ENCODE assay signal across 25 cellular contexts in the genomic region with DNA sequence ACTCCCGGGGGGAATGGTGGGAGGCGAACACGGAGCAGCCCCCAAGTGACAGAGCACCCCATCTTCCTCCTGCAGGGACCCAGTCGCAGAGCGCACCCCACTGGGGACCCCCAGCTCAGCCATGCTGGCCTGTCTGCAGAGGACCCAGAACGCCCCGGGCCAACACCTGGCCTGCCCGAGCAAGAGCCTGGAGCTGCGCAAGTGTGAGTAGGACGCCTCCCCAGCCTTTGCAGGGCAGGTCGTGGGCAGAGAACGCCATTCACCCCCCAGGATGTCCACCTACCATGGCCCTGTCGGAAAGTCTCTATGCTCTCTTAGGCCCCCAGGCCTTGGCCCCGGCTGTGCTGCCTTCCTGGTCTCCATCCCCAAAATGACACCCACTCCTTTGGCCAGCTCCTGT. TPM values are rescaled to one million over a fixed set of nuclear protein-coding genes. Genes with fewer than 3 reads are reported as not detected.
DNase-seq lines count a peak whose midpoint lies in the region; ATAC-seq and TF ChIP-seq lines count a peak whose summit lies in the region.
"Had no signal": no experiment of that assay in that cellular context is flagged by ENCODE, and none has a peak within 500 bp of the region (broad histone marks: within the 10 kb centered on the region; RNA-seq: fewer than 3 reads in every experiment).

No MANE protein-coding gene starts in this region.

- no peaks in the 10 kb centered on the region for H3K27me3 Mint-ChIP-seq in MCF 10A (ENCODE audit: insufficient read depth, unreplicated experiment)
- H3K27me3 Mint-ChIP-seq: brain had no signal

- POLR2A ChIA-PET in SK-N-SH (lab: Yijun Ruan, JAX): interaction anchor here (0.9 to 1.2 kb wide), 2 partner anchors 10 to 139 kb away, joined by 3 read pairs; no protein-coding TSS in a partner anchor
- POLR2A ChIA-PET in MCF 10A (lab: Yijun Ruan, JAX): no interaction called here

- no peaks in the 10 kb centered on the region for H3K9me3 ChIP-seq in SK-N-SH
- H3K9me3 ChIP-seq: prostate gland, tibial nerve had no signal

- no peak for ATAC-seq in SK-N-SH treated with all-trans-retinoic acid at 6 μM for 48 hours
- no peak for ATAC-seq in sciatic nerve
- ATAC-seq in HG02840 (IDR thresholded peaks at IDR 0.05; ENCODE audit: low FRiP score, unreplicated experiment): no peak
- ATAC-seq: activated T-cell treated with anti-CD3 and anti-CD28 coated beads, Interleukin-2, amount 50 U/mL, for 72 hours; stimulated activated naive CD8-positive, alpha-beta T cell treated with anti-CD3 and anti-CD28 coated beads, Interleukin-15, Interleukin-2, amounts not matched to agents 100 U/mL and 50 U/mL, for 24 hours had no signal

- H3K4me1 ChIP-seq in SK-N-SH (ENCODE audit: control insufficient read depth in 1 of 2, insufficient read depth in 2 of 2, low read depth in 1 of 2, low read length in 1 of 2): peaks cover 0 to 73% of the 10 kb centered on the region in 2 experiments; a peak in 2 of 4 replicates
- H3K4me1 ChIP-seq: prostate gland had no signal

- H3F3A ChIP-seq in SK-N-SH (replicated peaks; ENCODE audit: insufficient read depth): peaks cover 3% of the 10 kb centered on the region

- no peaks in the 10 kb centered on the region for H3K36me3 ChIP-seq in SK-N-SH (replicated peaks in 1 of 2; ENCODE audit: control insufficient read depth in 1 of 2, insufficient read depth in 2 of 2, low read length in 1 of 2)
- H3K36me3 ChIP-seq: prostate gland had no signal

- H3K4me1 Mint-ChIP-seq in MCF 10A (ENCODE audit: insufficient read depth, unreplicated experiment): no peaks in the 10 kb centered on the region
- H3K4me1 Mint-ChIP-seq: CD8-positive, alpha-beta memory T cell had no signal

- no peak overlapping the region for H3K4me3 Mint-ChIP-seq in MCF 10A (ENCODE audit: unreplicated experiment)
- H3K4me3 Mint-ChIP-seq: activated T-cell treated with anti-CD3 and anti-CD28 coated beads, Interleukin-2, amount 50 U/mL, for 72 hours; brain; CD8-positive, alpha-beta memory T cell; mesothelial cell of epicardium; nephron had no signal

- no peaks in the 10 kb centered on the region for H4K20me1 ChIP-seq in SK-N-SH (ENCODE audit: insufficient read depth)

- peak overlapping the region in 1 of 2 experiments; percentile 74; a peak in 2 of 4 replicates for H3K27ac ChIP-seq in SK-N-SH (ENCODE audit: low read depth in 2 of 2, low read length in 1 of 2)
- H3K27ac ChIP-seq in VCaP: 0 out of 2 replicates have a peak overlapping the region, but pooled peaks have one; percentile 37
- H3K27ac ChIP-seq: 22Rv1, prostate gland had no signal

- H3K9me3 Mint-ChIP-seq in MCF 10A (ENCODE audit: unreplicated experiment): no peaks in the 10 kb centered on the region
- H3K9me3 Mint-ChIP-seq: activated T-cell treated with anti-CD3 and anti-CD28 coated beads, Interleukin-2, amount 50 U/mL, for 72 hours; brain; CD8-positive, alpha-beta memory T cell; mesothelial cell of epicardium; nephron had no signal

- H3K4me2 ChIP-seq in SK-N-SH: no peak overlapping the region

- DNase-seq in SK-N-SH (peak; percentile 19), islet precursor cell (peak; percentile 50), sciatic nerve (ENCODE audit: low spot score) (peak; percentile 34), DMS153 treated with DMSO at 0.1 percent for 48 hours (lab: John Stamatoyannopoulos, UW; ENCODE audit: unreplicated experiment) (no peak), MCF 10A (ENCODE audit: unreplicated experiment) (no peak)
- DNase-seq: activated CD4-positive, CD25-positive, alpha-beta regulatory T cell treated with anti-CD3 and anti-CD28 coated beads, Interleukin-2, amount 50 U/mL, for 72 hours; activated T-cell treated with anti-CD3 and anti-CD28 coated beads, Interleukin-2, amount 50 U/mL, for 72 hours; DMS53; GF-D8; H7; NCI-H2081 treated with DMSO at 0.1 percent for 48 hours; NCI-H446; stimulated activated CD4-positive, alpha-beta T cell treated with anti-CD3 and anti-CD28 coated beads, Interleukin-4, amount 100 ng/mL, for 24 hours; T-helper 9 cell had no signal

- intact Hi-C loops in sciatic nerve (cut with DNase I) (no loop called here), MCF 10A (cut with micrococcal nuclease) (no loop called here)

- TF ChIP-seq CTCF in SK-N-SH (IDR thresholded peaks at IDR 0.05) (no peak), VCaP (conservative IDR thresholded peaks at IDR 0.05) (no peak), MCF 10A (IDR thresholded peaks at IDR 0.05; ENCODE audit: unreplicated experiment) (no peak)

- no TSS peak for BruUV-seq in MCF 10A (replicated peaks; lab: Mats Ljungman, UMichigan)

- H3K36me3 Mint-ChIP-seq in MCF 10A (ENCODE audit: insufficient read depth, unreplicated experiment): no peaks in the 10 kb centered on the region
- H3K36me3 Mint-ChIP-seq: CD8-positive, alpha-beta memory T cell; mesothelial cell of epicardium had no signal

- CTCF ChIA-PET in SK-N-SH (lab: Yijun Ruan, JAX): interaction anchor here (0.7 to 2.2 kb wide), 4 partner anchors 16 to 133 kb away, joined by 3 to 6 read pairs (median 4); no protein-coding TSS in a partner anchor
- CTCF ChIA-PET in MCF 10A (lab: Yijun Ruan, JAX): interaction anchor here (0.5 kb wide), 1 partner anchor 98 kb away, joined by 3 read pairs; no protein-coding TSS in a partner anchor

- no peak overlapping the region for H2AFZ ChIP-seq in SK-N-SH (ENCODE audit: low read depth)

- TF ChIP-seq EP300 in SK-N-SH (IDR thresholded peaks at IDR 0.05; ENCODE audit: borderline replicate concordance in 1 of 2, low read depth in 1 of 2, low read length in 1 of 2): no peak

- H3K27ac Mint-ChIP-seq in MCF 10A (ENCODE audit: low read depth, unreplicated experiment): no peak overlapping the region
- H3K27ac Mint-ChIP-seq: activated T-cell treated with anti-CD3 and anti-CD28 coated beads, Interleukin-2, amount 50 U/mL, for 72 hours; CD8-positive, alpha-beta memory T cell; mesothelial cell of epicardium had no signal

- H3K79me2 ChIP-seq in SK-N-SH (ENCODE audit: insufficient read depth): no peaks in the 10 kb centered on the region

- TF ChIP-seq RAD21 in SK-N-SH (IDR thresholded peaks at IDR 0.05; ENCODE audit: low read length): no peak

- H3K4me3 ChIP-seq in SK-N-SH (ENCODE audit: low read depth in 2 of 2, low read length in 1 of 2): no peak overlapping the region
- H3K4me3 ChIP-seq: prostate gland, tibial nerve had no signal

- H3K9ac ChIP-seq in SK-N-SH: no peak overlapping the region

- H3K27me3 ChIP-seq in SK-N-SH (ENCODE audit: insufficient read depth): no peaks in the 10 kb centered on the region
- H3K27me3 ChIP-seq: tibial nerve had no signal

- H3K9me2 ChIP-seq in SK-N-SH: no peaks in the 10 kb centered on the region

- WGBS in SK-N-SH (ENCODE audit: low lambda C conversion rate): 89% methylated on average over 13 of the region's 14 CpGs

TF ChIP-seq in SK-N-SH, 30 proteins besides CTCF, POLR2A, EP300 and RAD21:
- no peak for TF ChIP-seq POLR2AphosphoS5 (IDR thresholded peaks at IDR 0.05; ENCODE audit: low read depth, low read length)
- no peak for TF ChIP-seq EZH2phosphoT487 (IDR thresholded peaks at IDR 0.05; ENCODE audit: borderline replicate concordance, low read depth)
- TF ChIP-seq, protein P1, sequence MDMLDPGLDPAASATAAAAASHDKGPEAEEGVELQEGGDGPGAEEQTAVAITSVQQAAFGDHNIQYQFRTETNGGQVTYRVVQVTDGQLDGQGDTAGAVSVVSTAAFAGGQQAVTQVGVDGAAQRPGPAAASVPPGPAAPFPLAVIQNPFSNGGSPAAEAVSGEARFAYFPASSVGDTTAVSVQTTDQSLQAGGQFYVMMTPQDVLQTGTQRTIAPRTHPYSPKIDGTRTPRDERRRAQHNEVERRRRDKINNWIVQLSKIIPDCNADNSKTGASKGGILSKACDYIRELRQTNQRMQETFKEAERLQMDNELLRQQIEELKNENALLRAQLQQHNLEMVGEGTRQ (IDR thresholded peaks at IDR 0.05; ENCODE audit: borderline replicate concordance, low read depth, low read length): no peak
- no peak for TF ChIP-seq TEAD4 (IDR thresholded peaks at IDR 0.05; ENCODE audit: borderline replicate concordance, insufficient read depth)

TF ChIP-seq in SK-N-SH treated with all-trans-retinoic acid at 6 μM for 48 hours, 23 proteins besides CTCF, POLR2A, EP300 and RAD21:
- TF ChIP-seq ARNTL (CRISPR knock-in tag; IDR thresholded peaks at IDR 0.05; ENCODE audit: borderline replicate concordance, low read depth) (no peak), ISL1 (CRISPR knock-in tag; IDR thresholded peaks at IDR 0.05) (no peak), ZFP3 (CRISPR knock-in tag; IDR thresholded peaks at IDR 0.05) (no peak), ESRRG (CRISPR knock-in tag; IDR thresholded peaks at IDR 0.05) (no peak), BACH2 (CRISPR knock-in tag; IDR thresholded peaks at IDR 0.05; ENCODE audit: borderline replicate concordance) (no peak)

RNA-seq across cellular contexts. Expression of gene FAM222A, which starts 30.4 kb away (rescaled TPM):
- polyA plus RNA-seq in SK-N-SH (2012; rRNA removed): 1.6 and 4.2 TPM in 2 replicates
- polyA plus RNA-seq in SK-N-SH (2012; cell fraction: cytosol; rRNA removed): 1.7 and 4.1 TPM in 2 replicates
- polyA plus RNA-seq in SK-N-SH (2012; cell fraction: nucleus; rRNA removed): 1.6 and 3.1 TPM in 2 replicates
- 4.7 TPM for total RNA-seq in sciatic nerve
- total RNA-seq in MCF 10A (2022): 0.19 and 0.29 TPM in 2 replicates

Comparison
In these comparisons a context has a peak if more than half of its experiments do, and no peak if none do; other contexts are left out.
1. DNase-seq: peak in SK-N-SH (single experiment), islet precursor cell (single experiment) and sciatic nerve (single experiment); none in DMS153 treated with DMSO at 0.1 percent for 48 hours (single experiment) and MCF 10A (single experiment).